Comparison of ENCODE assay signal across 30 cellular contexts in genomic region chr5:28082610-28083009, GRCh38.
"Had no signal": no experiment of that assay in that cellular context is flagged by ENCODE, and none has a peak within 500 bp of the region (broad histone marks: within the 10 kb centered on the region; RNA-seq: fewer than 3 reads in every experiment).

No MANE protein-coding gene starts in this region.

- H3K27me3 Mint-ChIP-seq: naive B cell; stimulated activated naive CD8-positive, alpha-beta T cell treated with anti-CD3 and anti-CD28 coated beads, Interleukin-15, amount 100 ng/mL, for 72 hours; type B pancreatic cell had no signal

- H3K4me3 ChIP-seq: hepatocyte, lower lobe of right lung, neural progenitor cell, pancreas, prostate gland, skin epidermis, tibial nerve, uterus had no signal

- DNase-seq: islet precursor cell; kidney glomerular epithelial cell; left cardiac atrium; left ventricle myocardium superior; lower lobe of right lung; mammary epithelial cell; mesendoderm; naive B cell; natural killer cell; nephron progenitor cell; retina; stimulated activated CD4-positive, alpha-beta T cell treated with anti-CD3 and anti-CD28 coated beads, Interleukin-12 subunit alpha, Interleukin-12 subunit beta, amount 100 ng/mL, for 4 hours; stimulated activated CD4-positive, alpha-beta T cell treated with anti-CD3 and anti-CD28 coated beads, Interleukin-15, amount 100 ng/mL, for 24 hours; stimulated activated CD4-positive, alpha-beta T cell treated with anti-CD3 and anti-CD28 coated beads, Interleukin-2, amount 100 ng/mL, for 24 hours; stimulated activated CD4-positive, alpha-beta T cell treated with anti-CD3 and anti-CD28 coated beads, Interleukin-4, amount 100 ng/mL, for 1 hour; stimulated activated naive CD4-positive, alpha-beta T cell treated with Interleukin-2 at 50 U/mL for 16 hours; stimulated activated naive CD8-positive, alpha-beta T cell treated with anti-CD3 and anti-CD28 coated beads, Interleukin-15, amount 100 ng/mL, for 72 hours; substantia nigra; uterus had no signal

- H3K9me3 Mint-ChIP-seq: type B pancreatic cell had no signal

- H3K27me3 ChIP-seq: hepatocyte, neural progenitor cell, pancreas, tibial nerve, uterus had no signal

- H3K4me1 Mint-ChIP-seq: mesothelial cell of epicardium; naive B cell; natural killer cell; nephron progenitor cell; neural progenitor cell; stimulated activated naive CD8-positive, alpha-beta T cell treated with anti-CD3 and anti-CD28 coated beads, Interleukin-15, amount 100 ng/mL, for 72 hours had no signal

- H3K27ac ChIP-seq: hepatocyte, lower lobe of right lung, neural progenitor cell, pancreas, prostate gland, skin epidermis, tibial nerve, uterus had no signal

- H3K36me3 Mint-ChIP-seq: naive B cell, type B pancreatic cell had no signal

- H3K27ac Mint-ChIP-seq: mesothelial cell of epicardium, naive B cell, natural killer cell, nephron progenitor cell, neural progenitor cell, type B pancreatic cell had no signal

- H3K36me3 ChIP-seq: lower lobe of right lung, neural progenitor cell, pancreas, prostate gland, tibial nerve, uterus had no signal

- H3K4me3 Mint-ChIP-seq: mesothelial cell of epicardium; natural killer cell; nephron progenitor cell; neural progenitor cell; stimulated activated naive CD8-positive, alpha-beta T cell treated with anti-CD3 and anti-CD28 coated beads, Interleukin-15, amount 100 ng/mL, for 72 hours; type B pancreatic cell had no signal

- ATAC-seq: left cardiac atrium; left lobe of liver; left ventricle myocardium superior; natural killer cell; pancreas; right cardiac atrium; sciatic nerve; stimulated activated naive CD8-positive, alpha-beta T cell treated with anti-CD3 and anti-CD28 coated beads, Interleukin-15, amount 100 ng/mL, for 72 hours had no signal

- H3K9me3 ChIP-seq: lower lobe of right lung, pancreas, prostate gland, uterus had no signal

- H3K4me1 ChIP-seq: lower lobe of right lung, neural progenitor cell, pancreas, prostate gland, tibial nerve, uterus had no signal
